In the genomic region with DNA sequence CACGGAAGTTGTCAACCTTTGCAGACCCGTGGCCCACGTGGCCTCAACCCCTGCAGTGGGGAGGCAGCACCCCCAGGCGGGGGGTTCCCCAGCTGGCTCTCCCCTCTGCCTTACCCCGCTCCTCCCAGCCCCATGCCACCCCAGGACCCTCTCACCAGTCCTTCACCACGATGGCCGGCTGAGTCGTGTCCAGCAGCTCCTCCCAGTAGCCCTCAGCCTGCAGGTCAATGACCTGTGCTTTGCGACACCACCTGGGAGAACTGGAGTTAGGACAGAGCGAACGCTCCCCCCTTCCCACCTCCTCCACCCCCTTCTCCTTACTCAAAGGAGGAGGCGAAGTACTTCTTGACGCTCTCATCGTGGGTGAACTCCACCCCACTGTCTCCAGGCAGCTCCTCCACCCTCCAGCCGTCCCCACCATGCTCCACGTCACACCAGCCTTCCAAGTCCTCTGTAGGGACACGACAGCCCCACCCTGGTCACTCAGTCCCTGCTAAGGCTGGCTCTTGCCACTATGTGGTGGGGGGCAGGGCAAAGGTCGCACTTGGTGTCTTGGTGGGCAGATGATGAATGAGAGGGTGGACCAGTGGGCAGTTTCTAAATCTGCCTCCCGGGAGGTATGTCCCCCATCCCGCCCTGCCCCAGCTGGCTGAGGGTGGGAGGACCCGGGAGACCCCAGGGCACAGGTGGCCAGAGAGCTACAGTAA, we compare ENCODE assay signal across 1 cellular context.
TF ChIP-seq lines count a peak whose summit lies in the region.

No MANE protein-coding gene starts in this region.

TF ChIP-seq in K562, 482 proteins besides CTCF, POLR2A, EP300 and RAD21 (continues in another document):
- TF ChIP-seq MYC (IDR thresholded peaks at IDR 0.05; ENCODE audit: low read depth, low read length): no peak
- peak; percentile 58; the same call in 1 of the 2 replicates for TF ChIP-seq MYC (CRISPR knock-in tag; IDR thresholded peaks at IDR 0.05; ENCODE audit: borderline replicate concordance, low read depth)
- no peak for TF ChIP-seq ZNF551 (CRISPR knock-in tag; IDR thresholded peaks at IDR 0.05)
- TF ChIP-seq NCOA4 (IDR thresholded peaks at IDR 0.05; ENCODE audit: partially characterized antibody): no peak
- no peak for TF ChIP-seq GTF2E2 (tag; IDR thresholded peaks at IDR 0.05)
- TF ChIP-seq EGR1 (conservative IDR thresholded peaks at IDR 0.05): no peak
- TF ChIP-seq, protein P1, sequence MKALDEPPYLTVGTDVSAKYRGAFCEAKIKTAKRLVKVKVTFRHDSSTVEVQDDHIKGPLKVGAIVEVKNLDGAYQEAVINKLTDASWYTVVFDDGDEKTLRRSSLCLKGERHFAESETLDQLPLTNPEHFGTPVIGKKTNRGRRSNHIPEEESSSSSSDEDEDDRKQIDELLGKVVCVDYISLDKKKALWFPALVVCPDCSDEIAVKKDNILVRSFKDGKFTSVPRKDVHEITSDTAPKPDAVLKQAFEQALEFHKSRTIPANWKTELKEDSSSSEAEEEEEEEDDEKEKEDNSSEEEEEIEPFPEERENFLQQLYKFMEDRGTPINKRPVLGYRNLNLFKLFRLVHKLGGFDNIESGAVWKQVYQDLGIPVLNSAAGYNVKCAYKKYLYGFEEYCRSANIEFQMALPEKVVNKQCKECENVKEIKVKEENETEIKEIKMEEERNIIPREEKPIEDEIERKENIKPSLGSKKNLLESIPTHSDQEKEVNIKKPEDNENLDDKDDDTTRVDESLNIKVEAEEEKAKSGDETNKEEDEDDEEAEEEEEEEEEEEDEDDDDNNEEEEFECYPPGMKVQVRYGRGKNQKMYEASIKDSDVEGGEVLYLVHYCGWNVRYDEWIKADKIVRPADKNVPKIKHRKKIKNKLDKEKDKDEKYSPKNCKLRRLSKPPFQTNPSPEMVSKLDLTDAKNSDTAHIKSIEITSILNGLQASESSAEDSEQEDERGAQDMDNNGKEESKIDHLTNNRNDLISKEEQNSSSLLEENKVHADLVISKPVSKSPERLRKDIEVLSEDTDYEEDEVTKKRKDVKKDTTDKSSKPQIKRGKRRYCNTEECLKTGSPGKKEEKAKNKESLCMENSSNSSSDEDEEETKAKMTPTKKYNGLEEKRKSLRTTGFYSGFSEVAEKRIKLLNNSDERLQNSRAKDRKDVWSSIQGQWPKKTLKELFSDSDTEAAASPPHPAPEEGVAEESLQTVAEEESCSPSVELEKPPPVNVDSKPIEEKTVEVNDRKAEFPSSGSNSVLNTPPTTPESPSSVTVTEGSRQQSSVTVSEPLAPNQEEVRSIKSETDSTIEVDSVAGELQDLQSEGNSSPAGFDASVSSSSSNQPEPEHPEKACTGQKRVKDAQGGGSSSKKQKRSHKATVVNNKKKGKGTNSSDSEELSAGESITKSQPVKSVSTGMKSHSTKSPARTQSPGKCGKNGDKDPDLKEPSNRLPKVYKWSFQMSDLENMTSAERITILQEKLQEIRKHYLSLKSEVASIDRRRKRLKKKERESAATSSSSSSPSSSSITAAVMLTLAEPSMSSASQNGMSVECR (CRISPR knock-in tag; IDR thresholded peaks at IDR 0.05): 0 out of 2 replicates have a peak, but pooled peaks have one; percentile 61
- TF ChIP-seq SMAD3 (CRISPR knock-in tag; conservative IDR thresholded peaks at IDR 0.05): no peak
- TF ChIP-seq CREB1 (IDR thresholded peaks at IDR 0.05): no peak
- TF ChIP-seq CREB1 (CRISPR knock-in tag; IDR thresholded peaks at IDR 0.05): no peak; the same call in 1 of the 2 replicates
- TF ChIP-seq POLR3G (IDR thresholded peaks at IDR 0.05; ENCODE audit: extremely low read depth, insufficient read length, insufficient replicate concordance): no peak
- TF ChIP-seq SPI1 (IDR thresholded peaks at IDR 0.05; ENCODE audit: borderline replicate concordance, low read depth, low read length): no peak
- TF ChIP-seq KAT7 (CRISPR knock-in tag; IDR thresholded peaks at IDR 0.05; ENCODE audit: borderline replicate concordance): peak; percentile 59; the same call in 1 of the 2 replicates
- TF ChIP-seq ZNF232 (CRISPR knock-in tag; IDR thresholded peaks at IDR 0.05): 0 out of 2 replicates have a peak, but pooled peaks have one; percentile 25
- no peak for TF ChIP-seq ZNF586 (CRISPR knock-in tag; conservative IDR thresholded peaks at IDR 0.05)
- no peak for TF ChIP-seq POU5F1 (IDR thresholded peaks at IDR 0.05; ENCODE audit: borderline replicate concordance, low read depth, low read length, partially characterized antibody)
- TF ChIP-seq FOS (IDR thresholded peaks at IDR 0.05; ENCODE audit: extremely low read depth, insufficient read length): no peak
- 0 out of 2 replicates have a peak, but pooled peaks have one; percentile 46 for TF ChIP-seq ZC3H4 (CRISPR knock-in tag; IDR thresholded peaks at IDR 0.05; ENCODE audit: borderline replicate concordance)
- TF ChIP-seq CREM (IDR thresholded peaks at IDR 0.05; ENCODE audit: low read depth): no peak
- TF ChIP-seq POLR2B (IDR thresholded peaks at IDR 0.05; ENCODE audit: low read depth, partially characterized antibody): no peak
- TF ChIP-seq ZNF124 (CRISPR knock-in tag; IDR thresholded peaks at IDR 0.05): no peak
- TF ChIP-seq DDX20 (tag; IDR thresholded peaks at IDR 0.05; ENCODE audit: low read depth): no peak
- 0 out of 2 replicates have a peak, but pooled peaks have one; percentile 13 for TF ChIP-seq NR3C1 (CRISPR knock-in tag; IDR thresholded peaks at IDR 0.05)
- TF ChIP-seq PYGO2 (tag; IDR thresholded peaks at IDR 0.05): no peak
- no peak for TF ChIP-seq ZKSCAN3 (CRISPR knock-in tag; IDR thresholded peaks at IDR 0.05)
- TF ChIP-seq, protein P2, sequence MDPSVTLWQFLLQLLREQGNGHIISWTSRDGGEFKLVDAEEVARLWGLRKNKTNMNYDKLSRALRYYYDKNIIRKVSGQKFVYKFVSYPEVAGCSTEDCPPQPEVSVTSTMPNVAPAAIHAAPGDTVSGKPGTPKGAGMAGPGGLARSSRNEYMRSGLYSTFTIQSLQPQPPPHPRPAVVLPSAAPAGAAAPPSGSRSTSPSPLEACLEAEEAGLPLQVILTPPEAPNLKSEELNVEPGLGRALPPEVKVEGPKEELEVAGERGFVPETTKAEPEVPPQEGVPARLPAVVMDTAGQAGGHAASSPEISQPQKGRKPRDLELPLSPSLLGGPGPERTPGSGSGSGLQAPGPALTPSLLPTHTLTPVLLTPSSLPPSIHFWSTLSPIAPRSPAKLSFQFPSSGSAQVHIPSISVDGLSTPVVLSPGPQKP (CRISPR knock-in tag; IDR thresholded peaks at IDR 0.05): no peak
- no peak for TF ChIP-seq OTX1 (CRISPR knock-in tag; IDR thresholded peaks at IDR 0.05)
- TF ChIP-seq, protein P3, sequence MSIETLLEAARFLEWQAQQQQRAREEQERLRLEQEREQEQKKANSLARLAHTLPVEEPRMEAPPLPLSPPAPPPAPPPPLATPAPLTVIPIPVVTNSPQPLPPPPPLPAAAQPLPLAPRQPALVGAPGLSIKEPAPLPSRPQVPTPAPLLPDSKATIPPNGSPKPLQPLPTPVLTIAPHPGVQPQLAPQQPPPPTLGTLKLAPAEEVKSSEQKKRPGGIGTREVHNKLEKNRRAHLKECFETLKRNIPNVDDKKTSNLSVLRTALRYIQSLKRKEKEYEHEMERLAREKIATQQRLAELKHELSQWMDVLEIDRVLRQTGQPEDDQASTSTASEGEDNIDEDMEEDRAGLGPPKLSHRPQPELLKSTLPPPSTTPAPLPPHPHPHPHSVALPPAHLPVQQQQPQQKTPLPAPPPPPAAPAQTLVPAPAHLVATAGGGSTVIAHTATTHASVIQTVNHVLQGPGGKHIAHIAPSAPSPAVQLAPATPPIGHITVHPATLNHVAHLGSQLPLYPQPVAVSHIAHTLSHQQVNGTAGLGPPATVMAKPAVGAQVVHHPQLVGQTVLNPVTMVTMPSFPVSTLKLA (conservative IDR thresholded peaks at IDR 0.05): peak in 1 of 2 experiments; percentile 50; a peak in 1 of 4 replicates
- no peak for TF ChIP-seq MIER1 (IDR thresholded peaks at IDR 0.05; ENCODE audit: low read depth)
- TF ChIP-seq GATAD2B (IDR thresholded peaks at IDR 0.05; ENCODE audit: borderline replicate concordance): no peak
- TF ChIP-seq ZNF444 (CRISPR knock-in tag; IDR thresholded peaks at IDR 0.05): no peak
- TF ChIP-seq POLR2G (IDR thresholded peaks at IDR 0.05; ENCODE audit: low read depth, low read length): no peak
- no peak for TF ChIP-seq NONO (IDR thresholded peaks at IDR 0.05; ENCODE audit: low read depth in 2 of 2, low read length in 1 of 2)
- TF ChIP-seq ZNF133 (CRISPR knock-in tag; IDR thresholded peaks at IDR 0.05): no peak
- TF ChIP-seq, protein P4, sequence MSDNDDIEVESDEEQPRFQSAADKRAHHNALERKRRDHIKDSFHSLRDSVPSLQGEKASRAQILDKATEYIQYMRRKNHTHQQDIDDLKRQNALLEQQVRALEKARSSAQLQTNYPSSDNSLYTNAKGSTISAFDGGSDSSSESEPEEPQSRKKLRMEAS (CRISPR knock-in tag; IDR thresholded peaks at IDR 0.05): peak; percentile 8; the same call in 1 of the 2 replicates
- no peak for TF ChIP-seq NR2C2 (CRISPR knock-in tag; IDR thresholded peaks at IDR 0.05)
- peak; percentile 56; the same call in 1 of the 2 replicates for TF ChIP-seq NR2C2 (tag; IDR thresholded peaks at IDR 0.05)
- TF ChIP-seq, protein P5, sequence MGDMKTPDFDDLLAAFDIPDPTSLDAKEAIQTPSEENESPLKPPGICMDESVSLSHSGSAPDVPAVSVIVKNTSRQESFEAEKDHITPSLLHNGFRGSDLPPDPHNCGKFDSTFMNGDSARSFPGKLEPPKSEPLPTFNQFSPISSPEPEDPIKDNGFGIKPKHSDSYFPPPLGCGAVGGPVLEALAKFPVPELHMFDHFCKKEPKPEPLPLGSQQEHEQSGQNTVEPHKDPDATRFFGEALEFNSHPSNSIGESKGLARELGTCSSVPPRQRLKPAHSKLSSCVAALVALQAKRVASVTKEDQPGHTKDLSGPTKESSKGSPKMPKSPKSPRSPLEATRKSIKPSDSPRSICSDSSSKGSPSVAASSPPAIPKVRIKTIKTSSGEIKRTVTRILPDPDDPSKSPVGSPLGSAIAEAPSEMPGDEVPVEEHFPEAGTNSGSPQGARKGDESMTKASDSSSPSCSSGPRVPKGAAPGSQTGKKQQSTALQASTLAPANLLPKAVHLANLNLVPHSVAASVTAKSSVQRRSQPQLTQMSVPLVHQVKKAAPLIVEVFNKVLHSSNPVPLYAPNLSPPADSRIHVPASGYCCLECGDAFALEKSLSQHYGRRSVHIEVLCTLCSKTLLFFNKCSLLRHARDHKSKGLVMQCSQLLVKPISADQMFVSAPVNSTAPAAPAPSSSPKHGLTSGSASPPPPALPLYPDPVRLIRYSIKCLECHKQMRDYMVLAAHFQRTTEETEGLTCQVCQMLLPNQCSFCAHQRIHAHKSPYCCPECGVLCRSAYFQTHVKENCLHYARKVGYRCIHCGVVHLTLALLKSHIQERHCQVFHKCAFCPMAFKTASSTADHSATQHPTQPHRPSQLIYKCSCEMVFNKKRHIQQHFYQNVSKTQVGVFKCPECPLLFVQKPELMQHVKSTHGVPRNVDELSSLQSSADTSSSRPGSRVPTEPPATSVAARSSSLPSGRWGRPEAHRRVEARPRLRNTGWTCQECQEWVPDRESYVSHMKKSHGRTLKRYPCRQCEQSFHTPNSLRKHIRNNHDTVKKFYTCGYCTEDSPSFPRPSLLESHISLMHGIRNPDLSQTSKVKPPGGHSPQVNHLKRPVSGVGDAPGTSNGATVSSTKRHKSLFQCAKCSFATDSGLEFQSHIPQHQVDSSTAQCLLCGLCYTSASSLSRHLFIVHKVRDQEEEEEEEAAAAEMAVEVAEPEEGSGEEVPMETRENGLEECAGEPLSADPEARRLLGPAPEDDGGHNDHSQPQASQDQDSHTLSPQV (IDR thresholded peaks at IDR 0.05): no peak
- TF ChIP-seq, protein P6, sequence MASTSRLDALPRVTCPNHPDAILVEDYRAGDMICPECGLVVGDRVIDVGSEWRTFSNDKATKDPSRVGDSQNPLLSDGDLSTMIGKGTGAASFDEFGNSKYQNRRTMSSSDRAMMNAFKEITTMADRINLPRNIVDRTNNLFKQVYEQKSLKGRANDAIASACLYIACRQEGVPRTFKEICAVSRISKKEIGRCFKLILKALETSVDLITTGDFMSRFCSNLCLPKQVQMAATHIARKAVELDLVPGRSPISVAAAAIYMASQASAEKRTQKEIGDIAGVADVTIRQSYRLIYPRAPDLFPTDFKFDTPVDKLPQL (IDR thresholded peaks at IDR 0.05; ENCODE audit: extremely low read depth, insufficient read length): no peak
- TF ChIP-seq HSF4 (CRISPR knock-in tag; IDR thresholded peaks at IDR 0.05; ENCODE audit: borderline replicate concordance): no peak
- TF ChIP-seq SNRNP70 (optimal IDR thresholded peaks at IDR 0.05; ENCODE audit: low read depth, low read length): no peak
- no peak for TF ChIP-seq MYBL2 (IDR thresholded peaks at IDR 0.05; ENCODE audit: low read depth)
- TF ChIP-seq MYBL2 (CRISPR knock-in tag; IDR thresholded peaks at IDR 0.05; ENCODE audit: borderline replicate concordance): no peak
- TF ChIP-seq HNRNPH1 (optimal IDR thresholded peaks at IDR 0.05; ENCODE audit: low read depth, low read length): no peak
- TF ChIP-seq CC2D1A (IDR thresholded peaks at IDR 0.05): no peak
- TF ChIP-seq HMGN3 (IDR thresholded peaks at IDR 0.05; ENCODE audit: borderline replicate concordance, extremely low read depth, insufficient read length, low read depth, low read length): no peak
- TF ChIP-seq ESRRA (IDR thresholded peaks at IDR 0.05; ENCODE audit: borderline replicate concordance, low read depth): no peak
- TF ChIP-seq, protein P7, sequence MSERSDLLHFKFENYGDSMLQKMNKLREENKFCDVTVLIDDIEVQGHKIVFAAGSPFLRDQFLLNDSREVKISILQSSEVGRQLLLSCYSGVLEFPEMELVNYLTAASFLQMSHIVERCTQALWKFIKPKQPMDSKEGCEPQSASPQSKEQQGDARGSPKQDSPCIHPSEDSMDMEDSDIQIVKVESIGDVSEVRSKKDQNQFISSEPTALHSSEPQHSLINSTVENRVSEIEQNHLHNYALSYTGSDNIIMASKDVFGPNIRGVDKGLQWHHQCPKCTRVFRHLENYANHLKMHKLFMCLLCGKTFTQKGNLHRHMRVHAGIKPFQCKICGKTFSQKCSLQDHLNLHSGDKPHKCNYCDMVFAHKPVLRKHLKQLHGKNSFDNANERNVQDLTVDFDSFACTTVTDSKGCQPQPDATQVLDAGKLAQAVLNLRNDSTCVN (CRISPR knock-in tag; IDR thresholded peaks at IDR 0.05): no peak
- TF ChIP-seq, protein P8, sequence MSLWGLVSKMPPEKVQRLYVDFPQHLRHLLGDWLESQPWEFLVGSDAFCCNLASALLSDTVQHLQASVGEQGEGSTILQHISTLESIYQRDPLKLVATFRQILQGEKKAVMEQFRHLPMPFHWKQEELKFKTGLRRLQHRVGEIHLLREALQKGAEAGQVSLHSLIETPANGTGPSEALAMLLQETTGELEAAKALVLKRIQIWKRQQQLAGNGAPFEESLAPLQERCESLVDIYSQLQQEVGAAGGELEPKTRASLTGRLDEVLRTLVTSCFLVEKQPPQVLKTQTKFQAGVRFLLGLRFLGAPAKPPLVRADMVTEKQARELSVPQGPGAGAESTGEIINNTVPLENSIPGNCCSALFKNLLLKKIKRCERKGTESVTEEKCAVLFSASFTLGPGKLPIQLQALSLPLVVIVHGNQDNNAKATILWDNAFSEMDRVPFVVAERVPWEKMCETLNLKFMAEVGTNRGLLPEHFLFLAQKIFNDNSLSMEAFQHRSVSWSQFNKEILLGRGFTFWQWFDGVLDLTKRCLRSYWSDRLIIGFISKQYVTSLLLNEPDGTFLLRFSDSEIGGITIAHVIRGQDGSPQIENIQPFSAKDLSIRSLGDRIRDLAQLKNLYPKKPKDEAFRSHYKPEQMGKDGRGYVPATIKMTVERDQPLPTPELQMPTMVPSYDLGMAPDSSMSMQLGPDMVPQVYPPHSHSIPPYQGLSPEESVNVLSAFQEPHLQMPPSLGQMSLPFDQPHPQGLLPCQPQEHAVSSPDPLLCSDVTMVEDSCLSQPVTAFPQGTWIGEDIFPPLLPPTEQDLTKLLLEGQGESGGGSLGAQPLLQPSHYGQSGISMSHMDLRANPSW (CRISPR knock-in tag; IDR thresholded peaks at IDR 0.05): no peak
